18 cellular contexts compared by ENCODE assay signal in genomic region chr18:8826514-8826913, GRCh38.
DNase-seq lines count a peak whose midpoint lies in the region; ATAC-seq and TF ChIP-seq lines count a peak whose summit lies in the region.
"Had no signal": no experiment of that assay in that cellular context is flagged by ENCODE, and none has a peak within 500 bp of the region (broad histone marks: within the 10 kb centered on the region; RNA-seq: fewer than 3 reads in every experiment).

No MANE protein-coding gene starts in this region.

- no peaks in the 10 kb centered on the region for H3K27me3 Mint-ChIP-seq in WTC11 (ENCODE audit: low read depth)

- peaks cover 18% of the 10 kb centered on the region for H3K4me1 Mint-ChIP-seq in WTC11
- H3K4me1 Mint-ChIP-seq: CD4-positive, CD25-positive, alpha-beta regulatory T cell had no signal

- POLR2A ChIA-PET in WTC11 (lab: Charles Lee) = no interaction called here

- no peak overlapping the region for H3K9ac ChIP-seq in rectal smooth muscle tissue (ENCODE audit: low read length)

- H3K27ac Mint-ChIP-seq in WTC11 = 0 out of 2 replicates have a peak overlapping the region, but pooled peaks have one; percentile 19
- H3K27ac Mint-ChIP-seq: CD4-positive, CD25-positive, alpha-beta regulatory T cell; GM23338 had no signal

- ATAC-seq in WTC11 = no peak
- ATAC-seq: A549, GM23338 had no signal

- peaks cover 24% of the 10 kb centered on the region for H3K36me3 Mint-ChIP-seq in WTC11
- H3K36me3 Mint-ChIP-seq: CD4-positive, CD25-positive, alpha-beta regulatory T cell had no signal

- H3K27ac ChIP-seq in rectal smooth muscle tissue (ENCODE audit: low read depth, low read length) = peak overlapping the region; percentile 14
- H3K27ac ChIP-seq: 22Rv1 had no signal

- H3K4me3 Mint-ChIP-seq in WTC11 = no peak overlapping the region
- H3K4me3 Mint-ChIP-seq: CD4-positive, CD25-positive, alpha-beta regulatory T cell; GM23338 had no signal

- H3K27me3 ChIP-seq in rectal smooth muscle tissue (ENCODE audit: control insufficient read depth, insufficient read depth, low read length) = no peaks in the 10 kb centered on the region

- no peak overlapping the region for H3K4me3 ChIP-seq in rectal smooth muscle tissue (ENCODE audit: low read length)
- H3K4me3 ChIP-seq: A549, GM23338 had no signal

- peaks cover 8% of the 10 kb centered on the region for H3K4me1 ChIP-seq in rectal smooth muscle tissue (ENCODE audit: control insufficient read depth, insufficient read depth, low read length)
- H3K4me1 ChIP-seq: Caco-2 had no signal

- H3K36me3 ChIP-seq in rectal smooth muscle tissue (ENCODE audit: control insufficient read depth, insufficient read depth, low read length) = no peaks in the 10 kb centered on the region

- DNase-seq in NCI-H2171 treated with DMSO at 0.1 percent for 48 hours (lab: John Stamatoyannopoulos, UW) = peak; percentile 7
- no peak for DNase-seq in NCI-H2171 (lab: John Stamatoyannopoulos, UW)
- no peak for DNase-seq in WTC11 (ENCODE audit: low spot score)
- no peak for DNase-seq in HCEC 1CT
- DNase-seq in RKO (ENCODE audit: low spot score) = no peak
- no peak for DNase-seq in stimulated activated CD8-positive, alpha-beta memory T cell treated with anti-CD3 and anti-CD28 coated beads, Interleukin-4, amount 100 ng/mL, for 48 hours
- DNase-seq: AML-193; Caco-2; CD4-positive, CD25-positive, alpha-beta regulatory T cell; DND-41; EL; H7; Kasumi-1; KG1 had no signal

- H3K9me3 Mint-ChIP-seq in WTC11 = peaks cover 4% of the 10 kb centered on the region; the same call in 1 of the 2 replicates
- H3K9me3 Mint-ChIP-seq: GM23338 had no signal

- no peak for TF ChIP-seq CTCF in WTC11 (IDR thresholded peaks at IDR 0.05)

- CTCF ChIA-PET in WTC11 (lab: Charles Lee) = no interaction called here

TF ChIP-seq in WTC11, 78 proteins besides CTCF, POLR2A, EP300 and RAD21:
- TF ChIP-seq NFATC4 (CRISPR knock-in tag; IDR thresholded peaks at IDR 0.05) (no peak), PREB (CRISPR knock-in tag; IDR thresholded peaks at IDR 0.05; ENCODE audit: borderline replicate concordance) (no peak), ZBTB21 (CRISPR knock-in tag; IDR thresholded peaks at IDR 0.05; ENCODE audit: borderline replicate concordance) (no peak), PRDM15 (CRISPR knock-in tag; IDR thresholded peaks at IDR 0.05) (no peak), ZNF121 (CRISPR knock-in tag; IDR thresholded peaks at IDR 0.05) (no peak), KAT7 (CRISPR knock-in tag; IDR thresholded peaks at IDR 0.05; ENCODE audit: borderline replicate concordance) (no peak), OVOL2 (CRISPR knock-in tag; IDR thresholded peaks at IDR 0.05; ENCODE audit: borderline replicate concordance) (no peak), IRF2 (CRISPR knock-in tag; IDR thresholded peaks at IDR 0.05; ENCODE audit: borderline replicate concordance, low read depth) (no peak), GTF2I (CRISPR knock-in tag; conservative IDR thresholded peaks at IDR 0.05) (no peak), TEAD4 (CRISPR knock-in tag; IDR thresholded peaks at IDR 0.05) (no peak), CREM (CRISPR knock-in tag; IDR thresholded peaks at IDR 0.05) (no peak), ZNF423 (CRISPR knock-in tag; IDR thresholded peaks at IDR 0.05) (no peak), USF1 (CRISPR knock-in tag; IDR thresholded peaks at IDR 0.05) (no peak)
